Comparison of ENCODE assay signal across 28 cellular contexts in the genomic region with DNA sequence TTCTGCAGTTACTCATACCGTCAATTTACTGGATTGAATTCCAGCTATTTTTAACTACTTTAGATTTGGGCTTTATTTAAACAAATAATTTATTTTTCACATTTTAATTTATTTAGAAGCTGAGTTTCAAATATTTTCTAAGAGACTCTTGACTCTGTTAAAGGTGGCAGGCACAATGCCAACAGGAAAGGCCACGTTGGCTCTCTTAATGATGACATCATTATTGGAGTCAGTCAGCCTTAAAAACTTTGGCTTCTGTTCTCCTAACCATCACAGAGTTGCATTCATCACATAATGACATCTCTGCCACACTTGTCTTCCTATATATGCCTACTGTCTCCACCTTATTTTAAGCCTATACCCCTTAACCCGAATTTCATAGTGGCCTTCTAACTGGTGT.
DNase-seq lines count a peak whose midpoint lies in the region; ATAC-seq and TF ChIP-seq lines count a peak whose summit lies in the region.
"Had no signal": no experiment of that assay in that cellular context is flagged by ENCODE, and none has a peak within 500 bp of the region (broad histone marks: within the 10 kb centered on the region; RNA-seq: fewer than 3 reads in every experiment).

No MANE protein-coding gene starts in this region.

- no peaks in the 10 kb centered on the region for H4K20me1 ChIP-seq in GM23338 (replicated peaks; ENCODE audit: insufficient read depth)

- no peaks in the 10 kb centered on the region for H3K36me3 ChIP-seq in GM23338 (ENCODE audit: insufficient read depth)
- H3K36me3 ChIP-seq: cardiac muscle cell, colonic mucosa, left lung, pancreas, right atrium auricular region had no signal

- peaks cover 2% of the 10 kb centered on the region for H3K27me3 Mint-ChIP-seq in chondrocyte (ENCODE audit: low read depth)
- H3K27me3 Mint-ChIP-seq in GM23338 (ENCODE audit: insufficient read depth, low read depth, poor library complexity): no peaks in the 10 kb centered on the region
- H3K27me3 Mint-ChIP-seq: activated B cell treated with CpG ODN at 0.5 μM for 24 hours; activated naive CD8-positive, alpha-beta T cell treated with anti-CD3 and anti-CD28 coated beads, Interleukin-2, amount 10 ng/mL, durations not matched to agents 7 days and 5 days; activated T-cell treated with anti-CD3 and anti-CD28 coated beads, Interleukin-2, amount 50 U/mL, for 24 hours; CD4-positive, alpha-beta T cell had no signal

- no peaks in the 10 kb centered on the region for H3K4me1 ChIP-seq in GM23338 (ENCODE audit: insufficient read depth)
- H3K4me1 ChIP-seq: colonic mucosa, left lung, pancreas, right atrium auricular region had no signal

- no peak for TF ChIP-seq CTCF in chondrocyte (IDR thresholded peaks at IDR 0.05)
- no peak for TF ChIP-seq CTCF in GM23338 (conservative IDR thresholded peaks at IDR 0.05; ENCODE audit: low read depth in 2 of 2)

- H3F3A ChIP-seq in GM23338 (replicated peaks; ENCODE audit: low read depth): no peaks in the 10 kb centered on the region

- no peak overlapping the region for H3K4me3 ChIP-seq in GM23338
- H3K4me3 ChIP-seq: cardiac muscle cell, colonic mucosa, K562, left lung, pancreas, right atrium auricular region, smooth muscle cell had no signal

- H2AFZ ChIP-seq in GM23338: no peak overlapping the region

- H3K4me2 ChIP-seq in GM23338: no peak overlapping the region
- H3K4me2 ChIP-seq: smooth muscle cell had no signal

- ATAC-seq in GM23338: no peak
- ATAC-seq: K562; left lung; pancreas; stimulated activated naive CD8-positive, alpha-beta T cell treated with anti-CD3 and anti-CD28 coated beads, Interleukin-15, Interleukin-2, amounts not matched to agents 100 U/mL and 50 U/mL, for 24 hours had no signal

- no peak overlapping the region for H3K27ac Mint-ChIP-seq in chondrocyte (ENCODE audit: unreplicated experiment)
- H3K27ac Mint-ChIP-seq in GM23338: no peak overlapping the region
- H3K27ac Mint-ChIP-seq: activated B cell treated with CpG ODN at 0.5 μM for 24 hours; activated naive CD8-positive, alpha-beta T cell treated with anti-CD3 and anti-CD28 coated beads, Interleukin-2, amount 10 ng/mL, durations not matched to agents 7 days and 5 days; activated T-cell treated with anti-CD3 and anti-CD28 coated beads, Interleukin-2, amount 50 U/mL, for 24 hours; CD4-positive, alpha-beta T cell; immature natural killer cell had no signal

- H3K4me3 Mint-ChIP-seq in chondrocyte (ENCODE audit: unreplicated experiment) (no peak overlapping the region), GM23338 (no peak overlapping the region)
- H3K4me3 Mint-ChIP-seq: activated B cell treated with CpG ODN at 0.5 μM for 24 hours; activated naive CD8-positive, alpha-beta T cell treated with anti-CD3 and anti-CD28 coated beads, Interleukin-2, amount 10 ng/mL, durations not matched to agents 7 days and 5 days; activated T-cell treated with anti-CD3 and anti-CD28 coated beads, Interleukin-2, amount 50 U/mL, for 24 hours; CD4-positive, alpha-beta T cell; immature natural killer cell; neural crest cell had no signal

- H3K9me3 Mint-ChIP-seq in chondrocyte (ENCODE audit: low read depth) (peaks cover 15% of the 10 kb centered on the region), GM23338 (peaks cover 4% of the 10 kb centered on the region; the same call in 1 of the 3 replicates)
- H3K9me3 Mint-ChIP-seq: activated naive CD8-positive, alpha-beta T cell treated with anti-CD3 and anti-CD28 coated beads, Interleukin-2, amount 10 ng/mL, durations not matched to agents 7 days and 5 days; CD4-positive, alpha-beta T cell had no signal

- DNase-seq in NCI-H748 (lab: John Stamatoyannopoulos, UW; ENCODE audit: unreplicated experiment): peak; percentile 53
- no peak for DNase-seq in NCI-H748 treated with DMSO at 0.1 percent for 48 hours (lab: John Stamatoyannopoulos, UW)
- DNase-seq in NCI-H2081 treated with DMSO at 0.1 percent for 48 hours (lab: John Stamatoyannopoulos, UW): peak; percentile 31
- DNase-seq in astrocyte of the hippocampus (ENCODE audit: low read depth, low spot score): peak; percentile 18
- DNase-seq in chondrocyte (ENCODE audit: low spot score): no peak
- no peak for DNase-seq in NCI-H1930 (lab: John Stamatoyannopoulos, UW)
- DNase-seq in GM23338 (ENCODE audit: low spot score): no peak
- DNase-seq: activated B cell treated with CpG ODN at 0.5 μM for 24 hours; activated CD4-positive, alpha-beta T cell treated with anti-CD3 and anti-CD28 coated beads, Interleukin-2, amount 50 U/mL, for 1 hour; activated gamma-delta T cell; activated naive CD8-positive, alpha-beta T cell treated with anti-CD3 and anti-CD28 coated beads, Interleukin-2, amount 10 ng/mL, durations not matched to agents 7 days and 5 days; activated T-cell treated with anti-CD3 and anti-CD28 coated beads, Interleukin-2, amount 50 U/mL, for 24 hours; aorta; CD4-positive, alpha-beta T cell; colonic mucosa; effector CD4-positive, alpha-beta T cell; immature natural killer cell; left lung; mesendoderm; pancreas; RPMI8226; stimulated activated naive CD8-positive, alpha-beta T cell treated with anti-CD3 and anti-CD28 coated beads, Interleukin-15, Interleukin-2, amounts not matched to agents 100 U/mL and 50 U/mL, for 24 hours; T-helper 1 cell had no signal

- H3K79me2 ChIP-seq in GM23338 (replicated peaks; ENCODE audit: insufficient read depth): no peaks in the 10 kb centered on the region

- peaks cover 7% of the 10 kb centered on the region for H3K9me2 ChIP-seq in GM23338 (ENCODE audit: insufficient read depth)

- H3K27me3 ChIP-seq in GM23338 (ENCODE audit: insufficient read depth): no peaks in the 10 kb centered on the region
- H3K27me3 ChIP-seq: cardiac muscle cell, colonic mucosa, left lung, pancreas, right atrium auricular region had no signal

- H3K36me3 Mint-ChIP-seq in chondrocyte (ENCODE audit: low read depth) (no peaks in the 10 kb centered on the region), GM23338 (ENCODE audit: low read depth) (no peaks in the 10 kb centered on the region)
- H3K36me3 Mint-ChIP-seq: activated naive CD8-positive, alpha-beta T cell treated with anti-CD3 and anti-CD28 coated beads, Interleukin-2, amount 10 ng/mL, durations not matched to agents 7 days and 5 days; immature natural killer cell had no signal

- H3K27ac ChIP-seq in GM23338 (ENCODE audit: low read depth): no peak overlapping the region
- H3K27ac ChIP-seq: cardiac muscle cell, colonic mucosa, left lung, pancreas, right atrium auricular region had no signal

- H3K4me1 Mint-ChIP-seq in chondrocyte (ENCODE audit: low read depth): no peaks in the 10 kb centered on the region
- no peaks in the 10 kb centered on the region for H3K4me1 Mint-ChIP-seq in GM23338
- H3K4me1 Mint-ChIP-seq: activated B cell treated with CpG ODN at 0.5 μM for 24 hours; activated naive CD8-positive, alpha-beta T cell treated with anti-CD3 and anti-CD28 coated beads, Interleukin-2, amount 10 ng/mL, durations not matched to agents 7 days and 5 days; immature natural killer cell; neural crest cell had no signal

TF ChIP-seq in GM23338, 12 proteins besides CTCF, POLR2A, EP300 and RAD21 (continues in another document):
- TF ChIP-seq ZNF114 (CRISPR knock-in tag; IDR thresholded peaks at IDR 0.05) (no peak), CREB1 (CRISPR knock-in tag; IDR thresholded peaks at IDR 0.05; ENCODE audit: low read depth) (no peak), EZH2phosphoT487 (IDR thresholded peaks at IDR 0.05; ENCODE audit: unreplicated experiment) (no peak), EZH2 (IDR thresholded peaks at IDR 0.05; ENCODE audit: low read depth, unreplicated experiment) (no peak), JUNB (IDR thresholded peaks at IDR 0.05; ENCODE audit: unreplicated experiment) (no peak), NANOG (IDR thresholded peaks at IDR 0.05; ENCODE audit: borderline replicate concordance) (no peak), STAT1 (IDR thresholded peaks at IDR 0.05; ENCODE audit: unreplicated experiment) (no peak)
- TF ChIP-seq, protein P1, sequence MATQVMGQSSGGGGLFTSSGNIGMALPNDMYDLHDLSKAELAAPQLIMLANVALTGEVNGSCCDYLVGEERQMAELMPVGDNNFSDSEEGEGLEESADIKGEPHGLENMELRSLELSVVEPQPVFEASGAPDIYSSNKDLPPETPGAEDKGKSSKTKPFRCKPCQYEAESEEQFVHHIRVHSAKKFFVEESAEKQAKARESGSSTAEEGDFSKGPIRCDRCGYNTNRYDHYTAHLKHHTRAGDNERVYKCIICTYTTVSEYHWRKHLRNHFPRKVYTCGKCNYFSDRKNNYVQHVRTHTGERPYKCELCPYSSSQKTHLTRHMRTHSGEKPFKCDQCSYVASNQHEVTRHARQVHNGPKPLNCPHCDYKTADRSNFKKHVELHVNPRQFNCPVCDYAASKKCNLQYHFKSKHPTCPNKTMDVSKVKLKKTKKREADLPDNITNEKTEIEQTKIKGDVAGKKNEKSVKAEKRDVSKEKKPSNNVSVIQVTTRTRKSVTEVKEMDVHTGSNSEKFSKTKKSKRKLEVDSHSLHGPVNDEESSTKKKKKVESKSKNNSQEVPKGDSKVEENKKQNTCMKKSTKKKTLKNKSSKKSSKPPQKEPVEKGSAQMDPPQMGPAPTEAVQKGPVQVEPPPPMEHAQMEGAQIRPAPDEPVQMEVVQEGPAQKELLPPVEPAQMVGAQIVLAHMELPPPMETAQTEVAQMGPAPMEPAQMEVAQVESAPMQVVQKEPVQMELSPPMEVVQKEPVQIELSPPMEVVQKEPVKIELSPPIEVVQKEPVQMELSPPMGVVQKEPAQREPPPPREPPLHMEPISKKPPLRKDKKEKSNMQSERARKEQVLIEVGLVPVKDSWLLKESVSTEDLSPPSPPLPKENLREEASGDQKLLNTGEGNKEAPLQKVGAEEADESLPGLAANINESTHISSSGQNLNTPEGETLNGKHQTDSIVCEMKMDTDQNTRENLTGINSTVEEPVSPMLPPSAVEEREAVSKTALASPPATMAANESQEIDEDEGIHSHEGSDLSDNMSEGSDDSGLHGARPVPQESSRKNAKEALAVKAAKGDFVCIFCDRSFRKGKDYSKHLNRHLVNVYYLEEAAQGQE (IDR thresholded peaks at IDR 0.05; ENCODE audit: unreplicated experiment): no peak
- TF ChIP-seq, protein P2, sequence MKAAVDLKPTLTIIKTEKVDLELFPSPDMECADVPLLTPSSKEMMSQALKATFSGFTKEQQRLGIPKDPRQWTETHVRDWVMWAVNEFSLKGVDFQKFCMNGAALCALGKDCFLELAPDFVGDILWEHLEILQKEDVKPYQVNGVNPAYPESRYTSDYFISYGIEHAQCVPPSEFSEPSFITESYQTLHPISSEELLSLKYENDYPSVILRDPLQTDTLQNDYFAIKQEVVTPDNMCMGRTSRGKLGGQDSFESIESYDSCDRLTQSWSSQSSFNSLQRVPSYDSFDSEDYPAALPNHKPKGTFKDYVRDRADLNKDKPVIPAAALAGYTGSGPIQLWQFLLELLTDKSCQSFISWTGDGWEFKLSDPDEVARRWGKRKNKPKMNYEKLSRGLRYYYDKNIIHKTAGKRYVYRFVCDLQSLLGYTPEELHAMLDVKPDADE (IDR thresholded peaks at IDR 0.05): no peak

Comparison
In these comparisons a context has a peak if more than half of its experiments do, and no peak if none do; other contexts are left out.
1. DNase-seq: peak in NCI-H748 (single experiment), NCI-H2081 treated with DMSO at 0.1 percent for 48 hours (single experiment) and astrocyte of the hippocampus (single experiment); none in NCI-H748 treated with DMSO at 0.1 percent for 48 hours (single experiment), chondrocyte (single experiment), NCI-H1930 (0 of 2) and GM23338 (single experiment).